Comparison of ENCODE assay signal across 8 cellular contexts in the genomic region with DNA sequence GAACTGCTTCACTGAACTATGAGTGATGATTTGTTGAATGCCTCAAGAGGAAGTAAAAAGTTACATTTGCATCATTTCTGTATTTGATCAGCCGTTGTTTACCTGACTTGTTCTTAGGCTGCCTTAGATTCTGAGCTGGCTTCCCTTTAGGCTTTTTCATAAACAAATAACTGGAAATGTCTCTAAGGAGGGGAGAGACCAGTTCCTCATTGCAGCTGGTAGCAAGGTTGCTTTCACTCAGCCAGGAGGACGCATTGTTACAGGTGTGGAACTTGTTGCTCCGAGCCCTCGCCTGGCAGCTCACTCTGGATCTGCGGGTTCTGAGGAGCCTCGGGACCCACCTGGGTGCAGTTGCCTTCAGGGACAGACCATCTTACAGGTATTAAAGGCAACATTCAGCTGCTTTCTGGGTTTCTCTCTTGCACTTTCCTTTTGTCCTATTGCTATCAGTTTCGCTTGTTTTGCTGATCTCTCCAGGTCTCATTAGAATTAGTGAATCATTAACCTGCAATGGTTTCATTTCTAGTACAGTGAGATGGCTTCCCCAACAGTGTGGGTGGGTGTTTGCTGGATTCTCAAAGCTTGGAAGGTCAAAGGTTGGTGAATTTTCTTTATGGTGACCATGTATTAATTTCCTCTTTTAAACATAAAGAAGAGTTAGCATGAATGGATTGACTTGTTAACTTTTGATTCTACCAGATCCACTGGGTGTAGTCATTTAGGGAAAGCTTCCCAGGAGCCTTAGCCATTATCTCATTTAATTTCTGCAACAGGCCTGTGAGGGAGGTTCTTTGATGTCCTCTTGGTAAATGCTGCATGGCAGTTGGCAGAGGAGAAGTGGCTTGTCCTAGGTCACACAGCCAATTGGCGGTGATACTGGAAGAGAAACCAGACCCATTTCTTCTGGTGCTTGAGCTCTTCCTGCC. TPM values are rescaled to one million over a fixed set of nuclear protein-coding genes. Genes with fewer than 3 reads are reported as not detected.
A peak's percentile ranks its signal among the peaks of the same experiment; 100 is the strongest.
DNase-seq lines count a peak whose midpoint lies in the region; ATAC-seq and TF ChIP-seq lines count a peak whose summit lies in the region.

TSS of gene PLEKHG7 (plus strand) at position 236 of the 926 bp plus-strand sequence. CDS start 3,643 bp downstream, outside the sequence.

- BruUV-seq in Calu3 (replicated peaks; lab: Mats Ljungman, UMichigan), result TSS peak; percentile 61

- TF ChIP-seq CTCF in Calu3 (IDR thresholded peaks at IDR 0.05; ENCODE audit: unreplicated experiment) (no peak), dorsolateral prefrontal cortex (IDR thresholded peaks at IDR 0.05 in 54 of 56, conservative IDR thresholded peaks at IDR 0.05 in 2 of 56; ENCODE audit: low read depth in 1 of 56, partially characterized antibody in 56 of 56) (no peak), heart left ventricle (IDR thresholded peaks at IDR 0.05) (no peak), chondrocyte (IDR thresholded peaks at IDR 0.05) (no peak)

- CTCF ChIA-PET in Calu3 (lab: Charles Lee), result interaction anchor here (0.6 to 1.4 kb wide), 2 partner anchors 32 to 130 kb away, joined by 5 to 10 read pairs; no protein-coding TSS in a partner anchor

- no peak for TF ChIP-seq POLR2A in heart left ventricle (IDR thresholded peaks at IDR 0.05)
- TF ChIP-seq POLR2A in erythroblast (IDR thresholded peaks at IDR 0.05; ENCODE audit: low read length), result no peak

- 91 to 94% (median 92%) methylated on average over 8 of the region's 8 CpGs for WGBS in heart left ventricle, 4 donors

- H3K36me3 Mint-ChIP-seq in Calu3 (ENCODE audit: insufficient read depth, unreplicated experiment), result no peaks in the 10 kb centered on the region
- H3K36me3 Mint-ChIP-seq in chondrocyte (ENCODE audit: low read depth), result no peaks in the 10 kb centered on the region

- H3K27ac ChIP-seq in epithelial cell of prostate (no peak within 1 kb of the TSS), dorsolateral prefrontal cortex (no peak within 1 kb of the TSS), heart left ventricle (no peak within 1 kb of the TSS)

- H3K9me3 Mint-ChIP-seq in Calu3 (ENCODE audit: low read depth, unreplicated experiment) (peaks cover under 1% of the 10 kb centered on the region), chondrocyte (ENCODE audit: low read depth) (no peaks in the 10 kb centered on the region)

- no peaks in the 10 kb centered on the region for H3K4me1 ChIP-seq in heart left ventricle

- no peaks in the 10 kb centered on the region for H3K36me3 ChIP-seq in heart left ventricle

- H3K27me3 ChIP-seq in dorsolateral prefrontal cortex, result no peaks in the 10 kb centered on the region
- H3K27me3 ChIP-seq in heart left ventricle, result no peaks in the 10 kb centered on the region

- peak within 1 kb of the TSS; percentile 47 for H3K27ac Mint-ChIP-seq in Calu3 (ENCODE audit: unreplicated experiment)
- H3K27ac Mint-ChIP-seq in chondrocyte (ENCODE audit: unreplicated experiment), result no peak within 1 kb of the TSS

- DNase-seq in Calu3 (peak; percentile 36), epithelial cell of prostate (ENCODE audit: low read depth, low spot score) (peak; percentile 14), dorsolateral prefrontal cortex (no peak), heart left ventricle (no peak), erythroblast (lab: John Stamatoyannopoulos, UW) (no peak), chondrocyte (ENCODE audit: low spot score) (no peak)

- H3K27me3 Mint-ChIP-seq in Calu3 (ENCODE audit: unreplicated experiment), result no peaks in the 10 kb centered on the region
- no peaks in the 10 kb centered on the region for H3K27me3 Mint-ChIP-seq in chondrocyte (ENCODE audit: low read depth)

- H3K4me3 ChIP-seq in dorsolateral prefrontal cortex, result no peak within 1 kb of the TSS
- H3K4me3 ChIP-seq in heart left ventricle, result no peak within 1 kb of the TSS

- intact Hi-C loops in Calu3 (cut with micrococcal nuclease; ENCODE audit: unreplicated experiment) (no loop called here), dorsolateral prefrontal cortex (cut with DNase I) (no loop called here), heart left ventricle (cut with DNase I) (no loop called here)

- H3K4me1 Mint-ChIP-seq in Calu3 (ENCODE audit: low read depth, unreplicated experiment) (peaks cover 9% of the 10 kb centered on the region), chondrocyte (ENCODE audit: low read depth) (no peaks in the 10 kb centered on the region)

- ATAC-seq in GM19397 (IDR thresholded peaks at IDR 0.05; ENCODE audit: unreplicated experiment) (peak; percentile 86), HG03280 (IDR thresholded peaks at IDR 0.05; ENCODE audit: unreplicated experiment) (peak; percentile 86), heart left ventricle (no peak)

- no peaks in the 10 kb centered on the region for H3K9me3 ChIP-seq in heart left ventricle

- H3K4me3 Mint-ChIP-seq in Calu3 (ENCODE audit: low read depth, unreplicated experiment) (peak within 1 kb of the TSS; percentile 70), chondrocyte (ENCODE audit: unreplicated experiment) (no peak within 1 kb of the TSS)

RNA-seq across cellular contexts. Expression of gene PLEKHG7, which starts in this region (rescaled TPM):
- 1.3 and 2.5 TPM in 2 replicates for total RNA-seq in Calu3 (2022)
- total RNA-seq in dorsolateral prefrontal cortex, result not detected
- total RNA-seq in heart left ventricle, result under 1 TPM in 1 of 9 donors, not detected in 8; 0.08 TPM
- polyA plus RNA-seq in heart left ventricle, result not detected
- total RNA-seq in chondrocyte, result not detected in 3 replicates

Comparison
In these comparisons a context has a peak if more than half of its experiments do, and no peak if none do; other contexts are left out.
1. DNase-seq: peak in Calu3 (single experiment) and epithelial cell of prostate (single experiment); none in dorsolateral prefrontal cortex (0 of 10), heart left ventricle (0 of 5), erythroblast (0 of 2) and chondrocyte (single experiment).
2. ATAC-seq: peak in GM19397 (single experiment) and HG03280 (single experiment); none in heart left ventricle (0 of 4).